Comparison of ENCODE assay signal across 1 cellular context in the genomic region with DNA sequence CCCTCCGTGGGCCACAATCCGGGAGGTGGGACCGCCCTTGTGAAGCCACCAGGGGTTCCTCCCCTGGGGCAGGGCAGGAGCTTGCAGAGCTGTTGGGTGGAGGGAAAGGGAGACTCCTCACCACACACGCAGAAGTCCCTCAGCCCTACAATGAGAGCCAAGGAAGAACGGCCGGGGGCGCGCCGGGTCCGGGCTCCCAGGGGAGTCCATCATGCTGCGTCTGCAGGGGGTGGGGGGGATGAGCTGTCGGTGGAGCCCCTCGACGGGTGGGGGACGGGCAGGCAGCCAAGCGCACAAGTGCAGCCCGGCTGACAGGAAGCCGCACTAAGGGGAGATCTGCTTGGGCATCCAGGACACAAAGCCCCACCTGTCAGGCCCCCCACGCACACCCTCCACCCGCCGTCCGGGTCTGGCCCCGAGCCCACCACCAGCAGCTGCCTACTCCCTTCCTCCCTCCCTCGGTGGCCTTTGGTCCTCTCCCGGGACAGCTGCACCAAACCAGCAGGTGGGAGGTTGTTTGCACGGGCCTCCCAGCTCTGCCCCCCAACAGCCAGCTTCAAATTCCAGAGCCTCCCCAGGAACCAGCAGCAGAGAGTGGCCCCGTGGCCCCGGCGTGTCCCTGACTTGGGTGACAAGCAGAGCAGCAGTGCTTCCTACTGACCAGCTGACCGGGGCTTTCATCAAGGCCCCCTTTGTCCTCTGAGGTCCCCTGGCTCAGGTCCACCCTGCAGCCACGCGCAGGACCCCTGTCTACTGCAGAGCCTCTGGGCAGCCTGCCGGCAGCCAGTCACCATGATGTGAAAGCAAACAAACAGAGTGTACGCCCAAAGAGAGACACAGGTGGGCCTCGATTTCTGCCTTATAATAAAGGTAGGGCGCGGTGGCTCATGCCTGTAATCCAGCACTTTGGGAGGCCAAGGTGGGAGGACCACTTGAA.
A peak's percentile ranks its signal among the peaks of the same experiment; 100 is the strongest.
TF ChIP-seq lines count a peak whose summit lies in the region.

No MANE protein-coding gene starts in this region.

TF ChIP-seq in HepG2, 621 proteins besides CTCF, POLR2A, EP300 and RAD21 (continued from another document and continues in another):
- TF ChIP-seq, protein P1, sequence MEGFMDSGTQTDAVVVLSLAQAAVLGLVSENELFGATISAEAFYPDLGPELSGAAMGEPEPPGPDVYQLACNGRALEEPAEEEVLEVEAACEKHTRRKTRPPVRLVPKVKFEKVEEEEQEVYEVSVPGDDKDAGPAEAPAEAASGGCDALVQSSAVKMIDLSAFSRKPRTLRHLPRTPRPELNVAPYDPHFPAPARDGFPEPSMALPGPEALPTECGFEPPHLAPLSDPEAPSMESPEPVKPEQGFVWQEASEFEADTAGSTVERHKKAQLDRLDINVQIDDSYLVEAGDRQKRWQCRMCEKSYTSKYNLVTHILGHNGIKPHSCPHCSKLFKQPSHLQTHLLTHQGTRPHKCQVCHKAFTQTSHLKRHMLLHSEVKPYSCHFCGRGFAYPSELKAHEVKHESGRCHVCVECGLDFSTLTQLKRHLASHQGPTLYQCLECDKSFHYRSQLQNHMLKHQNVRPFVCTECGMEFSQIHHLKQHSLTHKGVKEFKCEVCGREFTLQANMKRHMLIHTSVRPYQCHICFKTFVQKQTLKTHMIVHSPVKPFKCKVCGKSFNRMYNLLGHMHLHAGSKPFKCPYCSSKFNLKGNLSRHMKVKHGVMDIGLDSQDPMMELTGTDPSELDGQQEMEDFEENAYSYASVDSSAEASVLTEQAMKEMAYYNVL (CRISPR knock-in tag; IDR thresholded peaks at IDR 0.05; ENCODE audit: borderline replicate concordance): peak; percentile 89; the same call in 1 of the 2 replicates
- no peak for TF ChIP-seq FOSL1 (CRISPR knock-in tag; IDR thresholded peaks at IDR 0.05; ENCODE audit: borderline replicate concordance)
- TF ChIP-seq USF2 (IDR thresholded peaks at IDR 0.05; ENCODE audit: low read depth, low read length): no peak; the same call in 1 of the 2 replicates
- TF ChIP-seq USF2 (CRISPR knock-in tag; IDR thresholded peaks at IDR 0.05; ENCODE audit: borderline replicate concordance): peak; percentile 43; the same call in 1 of the 2 replicates
- peak; percentile 23; the same call in 1 of the 2 replicates for TF ChIP-seq ZNF782 (CRISPR knock-in tag; IDR thresholded peaks at IDR 0.05; ENCODE audit: borderline replicate concordance)
- peak; percentile 58; the same call in 1 of the 2 replicates for TF ChIP-seq ZNF501 (CRISPR knock-in tag; IDR thresholded peaks at IDR 0.05)
- TF ChIP-seq ZNF567 (CRISPR knock-in tag; IDR thresholded peaks at IDR 0.05; ENCODE audit: borderline replicate concordance): no peak
- TF ChIP-seq MXD4 (CRISPR knock-in tag; IDR thresholded peaks at IDR 0.05): peak; percentile 69; the same call in 1 of the 2 replicates
- TF ChIP-seq DMTF1 (CRISPR knock-in tag; IDR thresholded peaks at IDR 0.05): no peak
- TF ChIP-seq ZMAT3 (CRISPR knock-in tag; conservative IDR thresholded peaks at IDR 0.05): peak; percentile 59; the same call in 1 of the 2 replicates
- peak; percentile 96 for TF ChIP-seq MTA1 (CRISPR knock-in tag; IDR thresholded peaks at IDR 0.05; ENCODE audit: borderline replicate concordance)
- peak; percentile 91 for TF ChIP-seq RXRA (CRISPR knock-in tag; IDR thresholded peaks at IDR 0.05)
- no peak; the same call in 1 of the 2 replicates for TF ChIP-seq NR2C2 (CRISPR knock-in tag; IDR thresholded peaks at IDR 0.05; ENCODE audit: borderline replicate concordance)
- no peak for TF ChIP-seq CENPBD1 (CRISPR knock-in tag; IDR thresholded peaks at IDR 0.05; ENCODE audit: borderline replicate concordance, low read depth)
- no peak for TF ChIP-seq ZBTB1 (CRISPR knock-in tag; IDR thresholded peaks at IDR 0.05; ENCODE audit: borderline replicate concordance)
- peak; percentile 94 for TF ChIP-seq SALL1 (CRISPR knock-in tag; IDR thresholded peaks at IDR 0.05)
- TF ChIP-seq ZNF468 (CRISPR knock-in tag; IDR thresholded peaks at IDR 0.05): no peak
- peak; percentile 76 for TF ChIP-seq FOXA3 (CRISPR knock-in tag; IDR thresholded peaks at IDR 0.05)
- TF ChIP-seq GATAD1 (CRISPR knock-in tag; IDR thresholded peaks at IDR 0.05): peak; percentile 54; the same call in 1 of the 2 replicates
- TF ChIP-seq ZNF724P (CRISPR knock-in tag; IDR thresholded peaks at IDR 0.05; ENCODE audit: borderline replicate concordance): peak; percentile 84; the same call in 1 of the 2 replicates
- TF ChIP-seq NFRKB (IDR thresholded peaks at IDR 0.05): no peak
- TF ChIP-seq DRAP1 (CRISPR knock-in tag; IDR thresholded peaks at IDR 0.05): peak; percentile 67
- TF ChIP-seq SCMH1 (CRISPR knock-in tag; IDR thresholded peaks at IDR 0.05; ENCODE audit: borderline replicate concordance): no peak
- 0 out of 2 replicates have a peak, but pooled peaks have one; percentile 36 for TF ChIP-seq PCBP1 (IDR thresholded peaks at IDR 0.05; ENCODE audit: borderline replicate concordance, low read depth, low read length)
- peak; percentile 70; the same call in 1 of the 2 replicates for TF ChIP-seq ZNF34 (CRISPR knock-in tag; IDR thresholded peaks at IDR 0.05; ENCODE audit: borderline replicate concordance)
- TF ChIP-seq ZNF83 (CRISPR knock-in tag; IDR thresholded peaks at IDR 0.05; ENCODE audit: borderline replicate concordance): no peak
- TF ChIP-seq TSC22D2 (CRISPR knock-in tag; IDR thresholded peaks at IDR 0.05; ENCODE audit: borderline replicate concordance): peak; percentile 84; the same call in 1 of the 2 replicates
- peak; percentile 61; the same call in 1 of the 2 replicates for TF ChIP-seq SP140L (CRISPR knock-in tag; IDR thresholded peaks at IDR 0.05; ENCODE audit: borderline replicate concordance)
- TF ChIP-seq, protein P2, sequence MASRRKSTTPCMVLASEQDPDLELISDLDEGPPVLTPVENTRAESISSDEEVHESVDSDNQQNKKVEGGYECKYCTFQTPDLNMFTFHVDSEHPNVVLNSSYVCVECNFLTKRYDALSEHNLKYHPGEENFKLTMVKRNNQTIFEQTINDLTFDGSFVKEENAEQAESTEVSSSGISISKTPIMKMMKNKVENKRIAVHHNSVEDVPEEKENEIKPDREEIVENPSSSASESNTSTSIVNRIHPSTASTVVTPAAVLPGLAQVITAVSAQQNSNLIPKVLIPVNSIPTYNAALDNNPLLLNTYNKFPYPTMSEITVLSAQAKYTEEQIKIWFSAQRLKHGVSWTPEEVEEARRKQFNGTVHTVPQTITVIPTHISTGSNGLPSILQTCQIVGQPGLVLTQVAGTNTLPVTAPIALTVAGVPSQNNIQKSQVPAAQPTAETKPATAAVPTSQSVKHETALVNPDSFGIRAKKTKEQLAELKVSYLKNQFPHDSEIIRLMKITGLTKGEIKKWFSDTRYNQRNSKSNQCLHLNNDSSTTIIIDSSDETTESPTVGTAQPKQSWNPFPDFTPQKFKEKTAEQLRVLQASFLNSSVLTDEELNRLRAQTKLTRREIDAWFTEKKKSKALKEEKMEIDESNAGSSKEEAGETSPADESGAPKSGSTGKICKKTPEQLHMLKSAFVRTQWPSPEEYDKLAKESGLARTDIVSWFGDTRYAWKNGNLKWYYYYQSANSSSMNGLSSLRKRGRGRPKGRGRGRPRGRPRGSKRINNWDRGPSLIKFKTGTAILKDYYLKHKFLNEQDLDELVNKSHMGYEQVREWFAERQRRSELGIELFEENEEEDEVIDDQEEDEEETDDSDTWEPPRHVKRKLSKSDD (CRISPR knock-in tag; IDR thresholded peaks at IDR 0.05; ENCODE audit: low read depth): peak; percentile 47; the same call in 1 of the 2 replicates
- TF ChIP-seq YEATS2 (CRISPR knock-in tag; IDR thresholded peaks at IDR 0.05; ENCODE audit: borderline replicate concordance): peak; percentile 77; the same call in 1 of the 2 replicates
- TF ChIP-seq, protein P3, sequence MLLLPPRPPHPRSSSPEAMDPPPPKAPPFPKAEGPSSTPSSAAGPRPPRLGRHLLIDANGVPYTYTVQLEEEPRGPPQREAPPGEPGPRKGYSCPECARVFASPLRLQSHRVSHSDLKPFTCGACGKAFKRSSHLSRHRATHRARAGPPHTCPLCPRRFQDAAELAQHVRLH (CRISPR knock-in tag; IDR thresholded peaks at IDR 0.05; ENCODE audit: borderline replicate concordance, low read depth): peak; percentile 70; the same call in 1 of the 2 replicates
- TF ChIP-seq ZSCAN31 (CRISPR knock-in tag; IDR thresholded peaks at IDR 0.05; ENCODE audit: low read depth): peak; percentile 86
- no peak for TF ChIP-seq HOXA9 (CRISPR knock-in tag; IDR thresholded peaks at IDR 0.05; ENCODE audit: borderline replicate concordance)
- no peak for TF ChIP-seq SMARCC2 (IDR thresholded peaks at IDR 0.05)
- TF ChIP-seq ZNF543 (CRISPR knock-in tag; IDR thresholded peaks at IDR 0.05): peak; percentile 59; the same call in 1 of the 2 replicates
- peak; percentile 56; the same call in 1 of the 2 replicates for TF ChIP-seq KDM3A (CRISPR knock-in tag; IDR thresholded peaks at IDR 0.05; ENCODE audit: low read depth)
- TF ChIP-seq SIX1 (CRISPR knock-in tag; IDR thresholded peaks at IDR 0.05; ENCODE audit: borderline replicate concordance): peak; percentile 48; the same call in 1 of the 2 replicates
- TF ChIP-seq, protein P4, sequence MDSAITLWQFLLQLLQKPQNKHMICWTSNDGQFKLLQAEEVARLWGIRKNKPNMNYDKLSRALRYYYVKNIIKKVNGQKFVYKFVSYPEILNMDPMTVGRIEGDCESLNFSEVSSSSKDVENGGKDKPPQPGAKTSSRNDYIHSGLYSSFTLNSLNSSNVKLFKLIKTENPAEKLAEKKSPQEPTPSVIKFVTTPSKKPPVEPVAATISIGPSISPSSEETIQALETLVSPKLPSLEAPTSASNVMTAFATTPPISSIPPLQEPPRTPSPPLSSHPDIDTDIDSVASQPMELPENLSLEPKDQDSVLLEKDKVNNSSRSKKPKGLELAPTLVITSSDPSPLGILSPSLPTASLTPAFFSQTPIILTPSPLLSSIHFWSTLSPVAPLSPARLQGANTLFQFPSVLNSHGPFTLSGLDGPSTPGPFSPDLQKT (CRISPR knock-in tag; IDR thresholded peaks at IDR 0.05; ENCODE audit: borderline replicate concordance): 0 out of 2 replicates have a peak, but pooled peaks have one; percentile 30
- no peak for TF ChIP-seq PHF20 (CRISPR knock-in tag; IDR thresholded peaks at IDR 0.05)
- no peak for TF ChIP-seq ATF1 (CRISPR knock-in tag; IDR thresholded peaks at IDR 0.05)
- peak; percentile 12 to 35; a peak in 2 of 4 replicates for TF ChIP-seq NR2F1 (CRISPR knock-in tag; IDR thresholded peaks at IDR 0.05)
- no peak for TF ChIP-seq NPAS2 (CRISPR knock-in tag; IDR thresholded peaks at IDR 0.05; ENCODE audit: borderline replicate concordance)
- TF ChIP-seq ZNF720 (CRISPR knock-in tag; IDR thresholded peaks at IDR 0.05): no peak
- peak; percentile 74; the same call in 1 of the 2 replicates for TF ChIP-seq ZNF788 (CRISPR knock-in tag; IDR thresholded peaks at IDR 0.05; ENCODE audit: borderline replicate concordance)
- peak; percentile 84 for TF ChIP-seq FOXO1 (CRISPR knock-in tag; IDR thresholded peaks at IDR 0.05)
- no peak for TF ChIP-seq MATR3 (CRISPR knock-in tag; IDR thresholded peaks at IDR 0.05)
- peak; percentile 92 for TF ChIP-seq HNF1B (CRISPR knock-in tag; IDR thresholded peaks at IDR 0.05)
- TF ChIP-seq ESRRA (CRISPR knock-in tag; IDR thresholded peaks at IDR 0.05; ENCODE audit: low read depth): peak; percentile 66
- peak; percentile 39; the same call in 1 of the 2 replicates for TF ChIP-seq MIER3 (CRISPR knock-in tag; IDR thresholded peaks at IDR 0.05; ENCODE audit: borderline replicate concordance)
- TF ChIP-seq ZBTB7A (CRISPR knock-in tag; IDR thresholded peaks at IDR 0.05): peak; percentile 88
